Comparison of ENCODE assay signal across 23 cellular contexts in genomic region chr17:15744091-15744676, GRCh38. TPM values are rescaled to one million over a fixed set of nuclear protein-coding genes. Genes with fewer than 3 reads are reported as not detected.
"Had no signal": no experiment of that assay in that cellular context is flagged by ENCODE, and none has a peak within 500 bp of the region (broad histone marks: within the 10 kb centered on the region; RNA-seq: fewer than 3 reads in every experiment).

No MANE protein-coding gene starts in this region.

- H3K27ac ChIP-seq: body of pancreas, esophagus squamous epithelium, gastrocnemius medialis, pancreas, psoas muscle, right atrium auricular region, spleen, thoracic aorta, upper lobe of right lung had no signal

- H3K27me3 ChIP-seq: body of pancreas, gastrocnemius medialis, pancreas, right atrium auricular region, upper lobe of right lung had no signal

- DNase-seq: activated CD4-positive, alpha-beta memory T cell treated with anti-CD3 and anti-CD28 coated beads, Interleukin-2, amount 10 ng/mL, durations not matched to agents 7 days and 5 days; activated CD4-positive, alpha-beta T cell treated with anti-CD3 and anti-CD28 coated beads for 4 hours; activated CD4-positive, CD25-positive, alpha-beta regulatory T cell; activated CD8-positive, alpha-beta memory T cell treated with anti-CD3 and anti-CD28 coated beads, Interleukin-2, amount 10 ng/mL, durations not matched to agents 7 days and 5 days; activated effector memory CD4-positive, alpha-beta T cell treated with anti-CD3 and anti-CD28 coated beads, Interleukin-2, amount 50 U/mL, for 16 hours; activated T-cell treated with anti-CD3 and anti-CD28 coated beads for 4 hours; anterior cingulate cortex; body of pancreas; effector memory CD8-positive, alpha-beta T cell; esophagus squamous epithelium; gastrocnemius medialis; hippocampal formation; left ventricle myocardium superior; mammary epithelial cell; pancreas; psoas muscle; spleen; stimulated activated CD4-positive, alpha-beta T cell treated with anti-CD3 and anti-CD28 coated beads, Interleukin-4, amount 100 ng/mL, for 24 hours; stimulated activated naive CD4-positive, alpha-beta T cell treated with Interleukin-2 at 50 U/mL for 16 hours; T1000; upper lobe of right lung had no signal

- H3K4me1 ChIP-seq: body of pancreas, esophagus squamous epithelium, gastrocnemius medialis, pancreas, psoas muscle, right atrium auricular region, spleen, upper lobe of right lung had no signal

- ATAC-seq: activated CD8-positive, alpha-beta memory T cell treated with anti-CD3 and anti-CD28 coated beads, Interleukin-2, amount 10 ng/mL, durations not matched to agents 7 days and 5 days; body of pancreas; effector memory CD8-positive, alpha-beta T cell; gastrocnemius medialis; left ventricle myocardium superior; pancreas; psoas muscle had no signal

- H3K9me3 ChIP-seq: body of pancreas, esophagus squamous epithelium, gastrocnemius medialis, pancreas, psoas muscle, right atrium auricular region, spleen, thoracic aorta, upper lobe of right lung had no signal

- H3K4me3 ChIP-seq: body of pancreas, esophagus squamous epithelium, gastrocnemius medialis, pancreas, psoas muscle, right atrium auricular region, spleen, thoracic aorta, upper lobe of right lung had no signal

- H3K36me3 ChIP-seq: esophagus squamous epithelium, gastrocnemius medialis, pancreas, right atrium auricular region, spleen, thoracic aorta, upper lobe of right lung had no signal

RNA-seq across cellular contexts. Expression of gene TBC1D26, which starts 12.1 kb away (rescaled TPM):
- polyA plus RNA-seq: mammary epithelial cell had no signal
